In the genomic region with DNA sequence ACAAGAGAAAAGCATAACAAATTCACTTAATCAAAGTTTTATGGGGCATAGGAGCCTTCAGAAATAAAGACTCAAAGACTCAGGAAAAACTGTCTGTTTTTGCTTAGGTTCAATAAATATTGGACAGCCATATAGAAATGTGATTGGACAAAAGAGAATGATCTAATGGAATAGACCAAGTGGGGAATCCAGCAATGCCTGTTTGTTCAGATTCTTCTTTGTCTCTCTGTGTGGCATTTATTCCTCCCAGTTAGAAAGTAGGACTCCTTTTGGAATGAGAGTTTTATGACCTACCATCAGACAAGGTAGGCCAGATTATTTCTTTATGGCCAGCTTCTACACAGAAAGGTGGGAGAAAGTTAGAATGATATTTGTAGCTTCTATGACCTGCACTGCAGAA, we compare ENCODE assay signal across 33 cellular contexts.
"Had no signal": no experiment of that assay in that cellular context is flagged by ENCODE, and none has a peak within 500 bp of the region (broad histone marks: within the 10 kb centered on the region; RNA-seq: fewer than 3 reads in every experiment).

No MANE protein-coding gene starts in this region.

- H3K4me3 ChIP-seq: ascending aorta, coronary artery, dorsolateral prefrontal cortex, esophagus muscularis mucosa, gastrocnemius medialis, heart left ventricle had no signal

- ATAC-seq: activated CD4-positive, alpha-beta T cell treated with anti-CD3 and anti-CD28 coated beads for 36 hours; activated CD8-positive, alpha-beta memory T cell treated with anti-CD3 and anti-CD28 coated beads, Interleukin-2, amount 10 ng/mL, durations not matched to agents 7 days and 5 days; activated CD8-positive, alpha-beta T cell treated with anti-CD3 and anti-CD28 coated beads, Interleukin-2, amount 10 ng/mL, durations not matched to agents 7 days and 5 days; activated naive CD4-positive, alpha-beta T cell treated with anti-CD3 and anti-CD28 coated beads, Interleukin-2, amount 50 U/mL, for 72 hours; effector memory CD8-positive, alpha-beta T cell; foreskin keratinocyte; gastrocnemius medialis; heart left ventricle; T-helper 17 cell had no signal

- H3K27ac Mint-ChIP-seq: activated CD4-positive, alpha-beta memory T cell treated with anti-CD3 and anti-CD28 coated beads for 36 hours; activated CD4-positive, alpha-beta T cell treated with anti-CD3 and anti-CD28 coated beads for 36 hours; activated CD4-positive, alpha-beta T cell treated with anti-CD3 and anti-CD28 coated beads, Interleukin-2, amount 10 ng/mL, durations not matched to agents 24 days and 14 days; activated CD8-positive, alpha-beta memory T cell treated with anti-CD3 and anti-CD28 coated beads, Interleukin-2, amount 10 ng/mL, durations not matched to agents 7 days and 5 days; activated CD8-positive, alpha-beta T cell treated with anti-CD3 and anti-CD28 coated beads, Interleukin-2, amount 10 ng/mL, durations not matched to agents 7 days and 5 days; activated naive CD4-positive, alpha-beta T cell treated with anti-CD3 and anti-CD28 coated beads, Interleukin-2, amount 10 ng/mL, durations not matched to agents 7 days and 5 days; activated naive CD4-positive, alpha-beta T cell treated with anti-CD3 and anti-CD28 coated beads, Interleukin-2, amount 50 U/mL, for 72 hours; activated naive CD8-positive, alpha-beta T cell treated with anti-CD3 and anti-CD28 coated beads, Interleukin-2, amount 10 ng/mL, durations not matched to agents 7 days and 5 days; activated T-helper 1 cell treated with anti-CD3 and anti-CD28 coated beads, Interleukin-12 subunit alpha, Interleukin-12 subunit beta, Interleukin-2, Interleukin-4 antibody, amounts not matched to agents 30 ng/mL and 10 ng/mL and 1 ng/mL, durations not matched to agents 14 hours and 24 hours and 36 hours; dendritic cell treated with granulocyte-macrophage colony-stimulating factor and Interleukin-4, amounts not matched to agents 40 ng/mL and 50 ng/mL, for 4 days; effector memory CD8-positive, alpha-beta T cell; T-helper 17 cell; T-helper 2 cell treated with Interferon-gamma antibody and Interleukin-4, amounts not matched to agents 5 μg/mL and 100 μg/mL, for 36 hours had no signal

- H3K4me1 Mint-ChIP-seq: activated CD4-positive, alpha-beta T cell treated with anti-CD3 and anti-CD28 coated beads for 36 hours; activated CD4-positive, alpha-beta T cell treated with anti-CD3 and anti-CD28 coated beads, Interleukin-2, amount 10 ng/mL, durations not matched to agents 24 days and 14 days; activated CD8-positive, alpha-beta memory T cell treated with anti-CD3 and anti-CD28 coated beads, Interleukin-2, amount 10 ng/mL, durations not matched to agents 7 days and 5 days; activated naive CD4-positive, alpha-beta T cell treated with anti-CD3 and anti-CD28 coated beads, Interleukin-2, amount 10 ng/mL, durations not matched to agents 7 days and 5 days; activated naive CD8-positive, alpha-beta T cell treated with anti-CD3 and anti-CD28 coated beads, Interleukin-2, amount 10 ng/mL, durations not matched to agents 7 days and 5 days; central memory CD8-positive, alpha-beta T cell; T-helper 17 cell had no signal

- H3K27me3 Mint-ChIP-seq: activated CD4-positive, alpha-beta memory T cell treated with anti-CD3 and anti-CD28 coated beads for 36 hours; activated CD4-positive, alpha-beta T cell treated with anti-CD3 and anti-CD28 coated beads for 36 hours; activated CD4-positive, alpha-beta T cell treated with anti-CD3 and anti-CD28 coated beads, Interleukin-2, amount 10 ng/mL, durations not matched to agents 24 days and 14 days; activated CD8-positive, alpha-beta memory T cell treated with anti-CD3 and anti-CD28 coated beads, Interleukin-2, amount 10 ng/mL, durations not matched to agents 7 days and 5 days; activated naive CD4-positive, alpha-beta T cell treated with anti-CD3 and anti-CD28 coated beads, Interleukin-2, amount 10 ng/mL, durations not matched to agents 7 days and 5 days; activated naive CD8-positive, alpha-beta T cell treated with anti-CD3 and anti-CD28 coated beads, Interleukin-2, amount 10 ng/mL, durations not matched to agents 7 days and 5 days; central memory CD8-positive, alpha-beta T cell; dendritic cell treated with granulocyte-macrophage colony-stimulating factor and Interleukin-4, amounts not matched to agents 40 ng/mL and 50 ng/mL, for 4 days; effector memory CD8-positive, alpha-beta T cell; T-helper 17 cell had no signal

- H3K27me3 ChIP-seq: ascending aorta, brain microvascular endothelial cell, dorsolateral prefrontal cortex, esophagus muscularis mucosa, foreskin keratinocyte, gastrocnemius medialis, heart left ventricle had no signal

- H3K36me3 Mint-ChIP-seq: activated CD4-positive, alpha-beta memory T cell treated with anti-CD3 and anti-CD28 coated beads for 36 hours; activated CD8-positive, alpha-beta memory T cell treated with anti-CD3 and anti-CD28 coated beads, Interleukin-2, amount 10 ng/mL, durations not matched to agents 7 days and 5 days; activated naive CD4-positive, alpha-beta T cell treated with anti-CD3 and anti-CD28 coated beads, Interleukin-2, amount 10 ng/mL, durations not matched to agents 7 days and 5 days; activated naive CD4-positive, alpha-beta T cell treated with anti-CD3 and anti-CD28 coated beads, Interleukin-2, amount 50 U/mL, for 72 hours; activated naive CD8-positive, alpha-beta T cell treated with anti-CD3 and anti-CD28 coated beads, Interleukin-2, amount 10 ng/mL, durations not matched to agents 7 days and 5 days had no signal

- H3K4me1 ChIP-seq: ascending aorta, esophagus muscularis mucosa, foreskin keratinocyte, gastrocnemius medialis, heart left ventricle had no signal

- H3K27ac ChIP-seq: ascending aorta, brain microvascular endothelial cell, coronary artery, dorsolateral prefrontal cortex, esophagus muscularis mucosa, foreskin keratinocyte, gastrocnemius medialis, heart left ventricle had no signal

- H3K36me3 ChIP-seq: ascending aorta, brain microvascular endothelial cell, esophagus muscularis mucosa, gastrocnemius medialis, heart left ventricle had no signal

- H3K4me3 Mint-ChIP-seq: activated CD4-positive, alpha-beta memory T cell treated with anti-CD3 and anti-CD28 coated beads for 36 hours; activated CD4-positive, alpha-beta T cell treated with anti-CD3 and anti-CD28 coated beads for 36 hours; activated CD4-positive, alpha-beta T cell treated with anti-CD3 and anti-CD28 coated beads, Interleukin-2, amount 10 ng/mL, durations not matched to agents 24 days and 14 days; activated CD8-positive, alpha-beta memory T cell treated with anti-CD3 and anti-CD28 coated beads, Interleukin-2, amount 10 ng/mL, durations not matched to agents 7 days and 5 days; activated CD8-positive, alpha-beta T cell treated with anti-CD3 and anti-CD28 coated beads, Interleukin-2, amount 10 ng/mL, durations not matched to agents 7 days and 5 days; activated naive CD4-positive, alpha-beta T cell treated with anti-CD3 and anti-CD28 coated beads, Interleukin-2, amount 10 ng/mL, durations not matched to agents 7 days and 5 days; activated naive CD8-positive, alpha-beta T cell treated with anti-CD3 and anti-CD28 coated beads, Interleukin-2, amount 10 ng/mL, durations not matched to agents 7 days and 5 days; activated T-helper 1 cell treated with anti-CD3 and anti-CD28 coated beads, Interleukin-12 subunit alpha, Interleukin-12 subunit beta, Interleukin-2, Interleukin-4 antibody, amounts not matched to agents 30 ng/mL and 10 ng/mL and 1 ng/mL, durations not matched to agents 14 hours and 24 hours and 36 hours; central memory CD8-positive, alpha-beta T cell; dendritic cell treated with granulocyte-macrophage colony-stimulating factor and Interleukin-4, amounts not matched to agents 40 ng/mL and 50 ng/mL, for 4 days; effector memory CD8-positive, alpha-beta T cell; T-helper 17 cell; T-helper 2 cell treated with Interferon-gamma antibody and Interleukin-4, amounts not matched to agents 5 μg/mL and 100 μg/mL, for 36 hours had no signal

- DNase-seq: activated CD4-positive, alpha-beta memory T cell treated with anti-CD3 and anti-CD28 coated beads for 36 hours; activated CD4-positive, alpha-beta T cell treated with anti-CD3 and anti-CD28 coated beads for 36 hours; activated CD4-positive, alpha-beta T cell treated with anti-CD3 and anti-CD28 coated beads, Interleukin-2, amount 10 ng/mL, durations not matched to agents 24 days and 14 days; activated CD4-positive, CD25-positive, alpha-beta regulatory T cell; activated CD4-positive, CD25-positive, alpha-beta regulatory T cell treated with anti-CD3 and anti-CD28 coated beads, Interleukin-2, amount 50 U/mL, for 72 hours; activated CD8-positive, alpha-beta memory T cell treated with anti-CD3 and anti-CD28 coated beads, Interleukin-2, amount 10 ng/mL, durations not matched to agents 7 days and 5 days; activated CD8-positive, alpha-beta memory T cell treated with anti-CD3 and anti-CD28 coated beads, Interleukin-2, amount 50 U/mL, for 4 hours; activated CD8-positive, alpha-beta T cell treated with anti-CD3 and anti-CD28 coated beads, Interleukin-2, amount 10 ng/mL, durations not matched to agents 7 days and 5 days; activated gamma-delta T cell; activated naive CD4-positive, alpha-beta T cell; activated naive CD4-positive, alpha-beta T cell treated with anti-CD3 and anti-CD28 coated beads, Interleukin-2, amount 10 ng/mL, durations not matched to agents 7 days and 5 days; activated naive CD8-positive, alpha-beta T cell treated with anti-CD3 and anti-CD28 coated beads, Interleukin-2, amount 10 ng/mL, durations not matched to agents 7 days and 5 days; activated T-cell treated with anti-CD3 and anti-CD28 coated beads, Interleukin-2, amount 50 U/mL, for 1 hour; activated T-cell treated with anti-CD3 and anti-CD28 coated beads, Interleukin-2, amount 50 U/mL, for 48 hours; brain microvascular endothelial cell; dorsolateral prefrontal cortex; effector CD4-positive, alpha-beta T cell; effector memory CD8-positive, alpha-beta T cell; foreskin keratinocyte; gastrocnemius medialis; glutamatergic neuron; heart left ventricle; T-helper 1 cell; T-helper 17 cell; T1000 had no signal

- H3K9me3 Mint-ChIP-seq: activated CD4-positive, alpha-beta T cell treated with anti-CD3 and anti-CD28 coated beads, Interleukin-2, amount 10 ng/mL, durations not matched to agents 24 days and 14 days had no signal

- H3K9me3 ChIP-seq: ascending aorta, esophagus muscularis mucosa, gastrocnemius medialis had no signal
